In genomic region chr18:22572321-22572720, GRCh38 we compare ENCODE assay signal across 25 cellular contexts.
"Had no signal": no experiment of that assay in that cellular context is flagged by ENCODE, and none has a peak within 500 bp of the region (broad histone marks: within the 10 kb centered on the region; RNA-seq: fewer than 3 reads in every experiment).

No MANE protein-coding gene starts in this region.

- H3K27ac ChIP-seq: left ventricle myocardium inferior, pancreas, prostate gland, skin epidermis, stomach, suprapubic skin, thoracic aorta, tibial artery, upper lobe of right lung had no signal

- H3K4me1 ChIP-seq: left ventricle myocardium inferior, pancreas, prostate gland, stomach, suprapubic skin, tibial artery, upper lobe of right lung had no signal

- H3K9me3 Mint-ChIP-seq: naive thymus-derived CD8-positive, alpha-beta T cell; neural crest cell had no signal

- H3K27ac Mint-ChIP-seq: naive thymus-derived CD8-positive, alpha-beta T cell; nephron; stimulated activated naive B cell treated with anti-CD40 and anti-IgM and Interleukin-4, amounts not matched to agents 10 μg/mL and 1 μg/mL and 100 μg/mL, for 72 hours had no signal

- H3K36me3 Mint-ChIP-seq: naive thymus-derived CD8-positive, alpha-beta T cell; stimulated activated naive B cell treated with anti-CD40 and anti-IgM and Interleukin-4, amounts not matched to agents 10 μg/mL and 1 μg/mL and 100 μg/mL, for 72 hours had no signal

- H3K4me1 Mint-ChIP-seq: naive thymus-derived CD8-positive, alpha-beta T cell; nephron; neural crest cell; stimulated activated naive B cell treated with anti-CD40 and anti-IgM and Interleukin-4, amounts not matched to agents 10 μg/mL and 1 μg/mL and 100 μg/mL, for 72 hours had no signal

- DNase-seq: islet precursor cell; left ventricle myocardium inferior; naive thymus-derived CD8-positive, alpha-beta T cell; nucleus accumbens; pancreas; posterior cingulate gyrus; retina; right cardiac atrium; stimulated activated CD4-positive, alpha-beta T cell treated with anti-CD3 and anti-CD28 coated beads, Interleukin-12 subunit alpha, Interleukin-12 subunit beta, amount 100 ng/mL, for 4 hours; stimulated activated CD4-positive, alpha-beta T cell treated with anti-CD3 and anti-CD28 coated beads, Interleukin-15, amount 100 ng/mL, for 24 hours; stimulated activated CD4-positive, alpha-beta T cell treated with anti-CD3 and anti-CD28 coated beads, Interleukin-2, amount 100 ng/mL, for 24 hours; stimulated activated CD4-positive, alpha-beta T cell treated with anti-CD3 and anti-CD28 coated beads, Interleukin-4, amount 100 ng/mL, for 1 hour; stimulated activated naive B cell treated with anti-CD40 and anti-IgM and Interleukin-4, amounts not matched to agents 10 μg/mL and 1 μg/mL and 100 μg/mL, for 72 hours; stimulated activated naive CD8-positive, alpha-beta T cell treated with anti-CD3 and anti-CD28 coated beads, Interleukin-15, Interleukin-2, amounts not matched to agents 100 U/mL and 50 U/mL, for 24 hours; stomach; tibial artery; trophoblast cell; upper lobe of right lung had no signal

- H3K27me3 ChIP-seq: pancreas, tibial artery, upper lobe of right lung had no signal

- H3K9me3 ChIP-seq: left ventricle myocardium inferior, pancreas, prostate gland, stomach, suprapubic skin, thoracic aorta, tibial artery, upper lobe of right lung had no signal

- H3K4me3 ChIP-seq: left ventricle myocardium inferior, lung, pancreas, prostate gland, skin epidermis, stomach, suprapubic skin, thoracic aorta, tibial artery, upper lobe of right lung had no signal

- H3K4me3 Mint-ChIP-seq: naive thymus-derived CD8-positive, alpha-beta T cell; nephron; neural crest cell; stimulated activated naive B cell treated with anti-CD40 and anti-IgM and Interleukin-4, amounts not matched to agents 10 μg/mL and 1 μg/mL and 100 μg/mL, for 72 hours had no signal

- H3K27me3 Mint-ChIP-seq: stimulated activated naive B cell treated with anti-CD40 and anti-IgM and Interleukin-4, amounts not matched to agents 10 μg/mL and 1 μg/mL and 100 μg/mL, for 72 hours had no signal

- H3K36me3 ChIP-seq: left ventricle myocardium inferior, pancreas, prostate gland, stomach, suprapubic skin, thoracic aorta, tibial artery, upper lobe of right lung had no signal
